25 cellular contexts compared by ENCODE assay signal in genomic region chr11:11459578-11459977, GRCh38.
"Had no signal": no experiment of that assay in that cellular context is flagged by ENCODE, and none has a peak within 500 bp of the region (broad histone marks: within the 10 kb centered on the region; RNA-seq: fewer than 3 reads in every experiment).

No MANE protein-coding gene starts in this region.

- DNase-seq: IMR-90; Kasumi-1; KG1; MV-4-11; NCI-H1092; NCI-H1105 treated with DMSO at 0.1 percent for 48 hours; NCI-H1417 treated with DMSO at 0.1 percent for 48 hours; NCI-H146; NCI-H1694 treated with DMSO at 0.1 percent for 48 hours; NCI-H1930; NCI-H2081; NCI-H2107; NCI-H2227 treated with DMSO at 0.1 percent for 48 hours; NCI-H524; NCI-H526 treated with DMSO at 0.1 percent for 48 hours; NCI-H774; NK-92 treated with Interleukin-12 subunit alpha and Interleukin-12 subunit beta, amount 100 ng/mL, for 24 hours; PC-3; SHP77; SK-N-SH; SW 1271; T-cell had no signal

- H3K4me2 ChIP-seq: SK-N-SH had no signal

- H3K27ac ChIP-seq: RWPE1 had no signal

- ATAC-seq: HepG2, Panc1, PC-3, T-cell had no signal

- H3K9me3 ChIP-seq: SK-N-SH had no signal

- FAIRE-seq: HepG2 had no signal

- H3K9ac ChIP-seq: SK-N-SH had no signal
